8 cellular contexts compared by ENCODE assay signal in genomic region chr5:151829370-151829769, GRCh38.
"Had no signal": no experiment of that assay in that cellular context is flagged by ENCODE, and none has a peak within 500 bp of the region (broad histone marks: within the 10 kb centered on the region; RNA-seq: fewer than 3 reads in every experiment).

No MANE protein-coding gene starts in this region.

- H3K9ac ChIP-seq: GM23248 had no signal

- DNase-seq: GM23248, GOT3, H7, H9, HCEC 1CT, HFFc6 had no signal

- H3K27ac ChIP-seq: GM23248 had no signal

- H3K4me3 ChIP-seq: GM23248, GM23338, HAP-1 had no signal

- H3K4me3 Mint-ChIP-seq: GM23338, H9, HFFc6 had no signal

- H3K4me1 ChIP-seq: HAP-1 had no signal

- H3K27ac Mint-ChIP-seq: GM23338, H9, HFFc6 had no signal
